In genomic region chr1:22778842-22779520, GRCh38 we compare ENCODE assay signal across 17 cellular contexts.
DNase-seq lines count a peak whose midpoint lies in the region; ATAC-seq and TF ChIP-seq lines count a peak whose summit lies in the region.
"Had no signal": no experiment of that assay in that cellular context is flagged by ENCODE, and none has a peak within 500 bp of the region (broad histone marks: within the 10 kb centered on the region; RNA-seq: fewer than 3 reads in every experiment).

No MANE protein-coding gene starts in this region.

- no peak for TF ChIP-seq POLR2A in gastroesophageal sphincter (IDR thresholded peaks at IDR 0.05)

- H3K4me3 ChIP-seq in gastroesophageal sphincter (no peak overlapping the region), skeletal muscle tissue (ENCODE audit: low read length in 3 of 3) (peak overlapping the region in 1 of 3 donors; percentile 6)
- H3K4me3 ChIP-seq: smooth muscle cell had no signal

- peaks cover 20% of the 10 kb centered on the region for H3K27me3 ChIP-seq in gastroesophageal sphincter
- H3K27me3 ChIP-seq in skeletal muscle tissue (ENCODE audit: control insufficient read depth in 3 of 3, insufficient read depth in 3 of 3, low read length in 3 of 3), result peaks cover 0 to 7% (median 0%) of the 10 kb centered on the region in 3 donors
- H3K27me3 ChIP-seq: BE2C had no signal

- H3K36me3 ChIP-seq in gastroesophageal sphincter (no peaks in the 10 kb centered on the region), skeletal muscle tissue (ENCODE audit: control insufficient read depth in 3 of 3, insufficient read depth in 3 of 3, low read length in 3 of 3) (no peaks in the 10 kb centered on the region)
- H3K36me3 ChIP-seq: BE2C had no signal

- H3K27ac ChIP-seq in gastroesophageal sphincter (peak overlapping the region in 1 of 4 donors; percentile 49), skeletal muscle tissue (ENCODE audit: low read depth, low read length) (no peak overlapping the region)

- 15% methylated on average over 4 of the region's 9 CpGs; no CpG with 5 or more reads in 1 of the 2 donors for WGBS in gastroesophageal sphincter (ENCODE audit: low coverage in 1 of 2), 2 donors

- ATAC-seq in gastroesophageal sphincter (peak; percentile 21), GM21447 (IDR thresholded peaks at IDR 0.05; ENCODE audit: unreplicated experiment) (no peak)
- ATAC-seq: stimulated activated naive B cell treated with anti-CD40 and anti-IgM and Interleukin-4, amounts not matched to agents 10 μg/mL and 1 μg/mL and 100 μg/mL, for 72 hours had no signal

- DNase-seq in anterior cingulate cortex (lab: John Stamatoyannopoulos, UW), result peak in 51 of 58 donors; percentile 27 to 88 (median 67)
- DNase-seq in midbrain (lab: John Stamatoyannopoulos, UW), result peak; percentile 75
- DNase-seq in stimulated activated CD4-positive, alpha-beta T cell treated with anti-CD3 and anti-CD28 coated beads, Interleukin-4, amount 100 ng/mL, for 4 hours, result no peak
- DNase-seq in GM10266 (ENCODE audit: extremely low spot score), result no peak
- no peak for DNase-seq in dedifferentiated amniotic fluid mesenchymal stem cell (ENCODE audit: extremely low spot score)
- DNase-seq: activated B cell treated with CpG ODN at 0.5 μM for 24 hours; BE2C; kidney glomerular epithelial cell; NCI-H187; NCI-H524 treated with DMSO at 0.1 percent for 48 hours; nephron progenitor cell; RPMI8226; stimulated activated naive B cell treated with anti-CD40 and anti-IgM and Interleukin-4, amounts not matched to agents 10 μg/mL and 1 μg/mL and 100 μg/mL, for 72 hours had no signal

- no peak for TF ChIP-seq EP300 in gastroesophageal sphincter (IDR thresholded peaks at IDR 0.05)

- TF ChIP-seq CTCF in gastroesophageal sphincter (IDR thresholded peaks at IDR 0.05) (no peak), GM10266 (IDR thresholded peaks at IDR 0.05; ENCODE audit: control insufficient read depth, insufficient read depth, low read depth, missing control alignments) (no peak)

- H3K4me1 ChIP-seq in gastroesophageal sphincter, result peaks cover 0 to 29% (median 10%) of the 10 kb centered on the region in 3 donors
- peaks cover 15 to 28% (median 25%) of the 10 kb centered on the region in 3 donors for H3K4me1 ChIP-seq in skeletal muscle tissue (ENCODE audit: control insufficient read depth in 3 of 3, insufficient read depth in 3 of 3, low read length in 3 of 3)
- H3K4me1 ChIP-seq: BE2C had no signal

- H3K9ac ChIP-seq in skeletal muscle tissue (ENCODE audit: low read depth in 1 of 3, low read length in 3 of 3), result peak overlapping the region in 2 of 3 donors; percentile 25 to 33

- no peaks in the 10 kb centered on the region for H3K9me3 ChIP-seq in gastroesophageal sphincter
- no peaks in the 10 kb centered on the region for H3K9me3 ChIP-seq in skeletal muscle tissue (ENCODE audit: control insufficient read depth in 3 of 3, low read length in 3 of 3)
- H3K9me3 ChIP-seq: BE2C had no signal

Comparison
In these comparisons a context has a peak if more than half of its experiments do, and no peak if none do; other contexts are left out.
1. DNase-seq: peak in anterior cingulate cortex (51 of 58) and midbrain (single experiment); none in stimulated activated CD4-positive, alpha-beta T cell treated with anti-CD3 and anti-CD28 coated beads, Interleukin-4, amount 100 ng/mL, for 4 hours (0 of 2), GM10266 (single experiment) and dedifferentiated amniotic fluid mesenchymal stem cell (single experiment).